In genomic region chr11:32105871-32106312, GRCh38 we compare ENCODE assay signal across 10 cellular contexts. TPM values are rescaled to one million over a fixed set of nuclear protein-coding genes. Genes with fewer than 3 reads are reported as not detected.
DNase-seq lines count a peak whose midpoint lies in the region; ATAC-seq and TF ChIP-seq lines count a peak whose summit lies in the region.
"Had no signal": no experiment of that assay in that cellular context is flagged by ENCODE, and none has a peak within 500 bp of the region (broad histone marks: within the 10 kb centered on the region; RNA-seq: fewer than 3 reads in every experiment).

No MANE protein-coding gene starts in this region.

- no peak overlapping the region for H3K4me3 Mint-ChIP-seq in activated T-helper 1 cell treated with anti-CD3 and anti-CD28 coated beads, Interleukin-12 subunit alpha, Interleukin-12 subunit beta, Interleukin-2, Interleukin-4 antibody, amounts not matched to agents 30 ng/mL and 10 ng/mL and 1 ng/mL, durations not matched to agents 14 hours and 24 hours and 36 hours
- H3K4me3 Mint-ChIP-seq in type B pancreatic cell: no peak overlapping the region
- H3K4me3 Mint-ChIP-seq: HFFc6 had no signal

- H3K27me3 Mint-ChIP-seq in activated T-helper 1 cell treated with anti-CD3 and anti-CD28 coated beads, Interleukin-12 subunit alpha, Interleukin-12 subunit beta, Interleukin-2, Interleukin-4 antibody, amounts not matched to agents 30 ng/mL and 10 ng/mL and 1 ng/mL, durations not matched to agents 14 hours and 24 hours and 36 hours (ENCODE audit: insufficient read depth): no peaks in the 10 kb centered on the region
- H3K27me3 Mint-ChIP-seq in type B pancreatic cell: peaks cover 3% of the 10 kb centered on the region

- H3K27ac Mint-ChIP-seq in activated T-helper 1 cell treated with anti-CD3 and anti-CD28 coated beads, Interleukin-12 subunit alpha, Interleukin-12 subunit beta, Interleukin-2, Interleukin-4 antibody, amounts not matched to agents 30 ng/mL and 10 ng/mL and 1 ng/mL, durations not matched to agents 14 hours and 24 hours and 36 hours: no peak overlapping the region
- no peak overlapping the region for H3K27ac Mint-ChIP-seq in type B pancreatic cell
- H3K27ac Mint-ChIP-seq: HFFc6 had no signal

- H3K4me1 Mint-ChIP-seq in activated T-helper 1 cell treated with anti-CD3 and anti-CD28 coated beads, Interleukin-12 subunit alpha, Interleukin-12 subunit beta, Interleukin-2, Interleukin-4 antibody, amounts not matched to agents 30 ng/mL and 10 ng/mL and 1 ng/mL, durations not matched to agents 14 hours and 24 hours and 36 hours (ENCODE audit: low read depth): peaks cover 7% of the 10 kb centered on the region
- H3K4me1 Mint-ChIP-seq in type B pancreatic cell (ENCODE audit: unreplicated experiment): peaks cover 8% of the 10 kb centered on the region

- no peaks in the 10 kb centered on the region for H3K9me3 Mint-ChIP-seq in activated T-helper 1 cell treated with anti-CD3 and anti-CD28 coated beads, Interleukin-12 subunit alpha, Interleukin-12 subunit beta, Interleukin-2, Interleukin-4 antibody, amounts not matched to agents 30 ng/mL and 10 ng/mL and 1 ng/mL, durations not matched to agents 14 hours and 24 hours and 36 hours
- no peaks in the 10 kb centered on the region for H3K9me3 Mint-ChIP-seq in type B pancreatic cell
- H3K9me3 Mint-ChIP-seq: HFFc6 had no signal

- DNase-seq in GM10248 (ENCODE audit: extremely low spot score): peak; percentile 35
- DNase-seq in activated T-helper 1 cell treated with anti-CD3 and anti-CD28 coated beads, Interleukin-12 subunit alpha, Interleukin-12 subunit beta, Interleukin-2, Interleukin-4 antibody, amounts not matched to agents 30 ng/mL and 10 ng/mL and 1 ng/mL, durations not matched to agents 14 hours and 24 hours and 36 hours (ENCODE audit: low spot score): no peak
- no peak for DNase-seq in type B pancreatic cell (ENCODE audit: extremely low spot score, unreplicated experiment)
- DNase-seq in sciatic nerve (ENCODE audit: low spot score): no peak
- no peak for DNase-seq in AG20443 (ENCODE audit: low spot score)
- DNase-seq: activated naive CD4-positive, alpha-beta T cell; HFFc6 had no signal

- POLR2A ChIA-PET in GM10248 (lab: Yijun Ruan, JAX): interaction anchor here (1.1 kb wide), 1 partner anchor 16 kb away, joined by 3 read pairs; no protein-coding TSS in a partner anchor

- ATAC-seq in HG02610 (IDR thresholded peaks at IDR 0.05; ENCODE audit: unreplicated experiment): peak; percentile 73
- ATAC-seq in HG03432 (IDR thresholded peaks at IDR 0.05; ENCODE audit: unreplicated experiment): peak; percentile 87
- no peak for ATAC-seq in sciatic nerve

- intact Hi-C loops in activated T-helper 1 cell treated with anti-CD3 and anti-CD28 coated beads, Interleukin-12 subunit alpha, Interleukin-12 subunit beta, Interleukin-2, Interleukin-4 antibody, amounts not matched to agents 30 ng/mL and 10 ng/mL and 1 ng/mL, durations not matched to agents 14 hours and 24 hours and 36 hours (cut with micrococcal nuclease): no loop called here
- intact Hi-C loops in sciatic nerve (cut with DNase I): no loop called here

- peak; percentile 21 for TF ChIP-seq POLR2A in GM19099 (IDR thresholded peaks at IDR 0.05; ENCODE audit: extremely low read depth, insufficient read length, low read depth)

- CTCF ChIA-PET in GM10248 (lab: Yijun Ruan, JAX): interaction anchor here (1.5 to 2.0 kb wide), 2 partner anchors 11 to 53 kb away, joined by 5 to 8 read pairs; no protein-coding TSS in a partner anchor

- TF ChIP-seq CTCF in GM10248 (IDR thresholded peaks at IDR 0.05; ENCODE audit: control extremely low read depth, extremely low read depth, low read depth, missing control alignments): no peak
- TF ChIP-seq CTCF in type B pancreatic cell (conservative IDR thresholded peaks at IDR 0.05): no peak

- peaks cover 29% of the 10 kb centered on the region for H3K36me3 Mint-ChIP-seq in activated T-helper 1 cell treated with anti-CD3 and anti-CD28 coated beads, Interleukin-12 subunit alpha, Interleukin-12 subunit beta, Interleukin-2, Interleukin-4 antibody, amounts not matched to agents 30 ng/mL and 10 ng/mL and 1 ng/mL, durations not matched to agents 14 hours and 24 hours and 36 hours (ENCODE audit: low read depth)
- H3K36me3 Mint-ChIP-seq in type B pancreatic cell: peaks cover 28% of the 10 kb centered on the region

RNA-seq across cellular contexts. Expression of gene RCN1, which starts 15.0 kb away (rescaled TPM):
- total RNA-seq in activated T-helper 1 cell treated with anti-CD3 and anti-CD28 coated beads, Interleukin-12 subunit alpha, Interleukin-12 subunit beta, Interleukin-2, Interleukin-4 antibody, amounts not matched to agents 30 ng/mL and 10 ng/mL and 1 ng/mL, durations not matched to agents 14 hours and 24 hours and 36 hours: 30.9 and 36.5 TPM in 2 replicates
- total RNA-seq in type B pancreatic cell (ENCODE audit: low replicate concordance): 144 and 167 TPM in 2 replicates
- 92.3 TPM for total RNA-seq in sciatic nerve
